In the genomic region with DNA sequence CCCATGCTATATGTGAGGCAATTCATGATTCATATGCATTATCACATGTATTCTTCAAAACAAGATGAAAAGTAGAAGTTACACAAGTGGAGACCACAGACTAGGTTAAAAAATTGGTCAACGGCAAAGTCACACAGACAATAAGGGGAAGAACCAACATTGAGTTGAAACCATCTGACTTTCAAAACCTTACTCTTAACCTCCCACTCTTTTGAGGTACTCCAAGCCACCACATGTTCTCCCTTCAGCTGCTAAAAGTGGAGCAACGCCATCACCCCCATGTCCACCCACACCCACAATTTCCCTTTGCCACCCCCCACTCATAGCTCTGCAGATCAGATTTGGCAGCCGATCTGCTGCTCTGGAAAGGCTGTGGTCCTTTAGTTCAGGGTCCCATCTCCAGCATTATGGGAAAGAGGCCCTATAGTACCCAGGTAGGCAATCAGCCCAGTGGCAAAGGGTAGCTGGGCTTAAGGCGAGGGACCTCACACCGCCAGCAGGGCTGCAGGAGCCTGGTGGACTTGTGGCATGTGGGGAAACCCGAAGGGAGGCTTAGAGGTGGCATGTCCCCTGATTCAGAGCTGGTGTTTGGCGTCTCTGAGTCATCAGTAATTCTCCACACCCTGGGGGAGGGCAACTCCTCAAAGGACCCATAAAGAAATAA, we compare ENCODE assay signal across 8 cellular contexts. TPM values are rescaled to one million over a fixed set of nuclear protein-coding genes. Genes with fewer than 3 reads are reported as not detected.
A peak's percentile ranks its signal among the peaks of the same experiment; 100 is the strongest.
DNase-seq lines count a peak whose midpoint lies in the region; ATAC-seq and TF ChIP-seq lines count a peak whose summit lies in the region.

No MANE protein-coding gene starts in this region.

- H2AK5ac ChIP-seq in mesendoderm (ENCODE audit: low read length), result no peak overlapping the region

- no peak overlapping the region for H3K4ac ChIP-seq in mesendoderm (ENCODE audit: low read depth, low read length)

- peaks cover 22% of the 10 kb centered on the region for H3K4me1 Mint-ChIP-seq in activated T-cell treated with anti-CD3 and anti-CD28 coated beads, Interleukin-2, amount 50 U/mL, for 24 hours (ENCODE audit: low read depth)

- no peak overlapping the region for H2BK15ac ChIP-seq in mesendoderm (replicated peaks; ENCODE audit: low read depth)

- H4K8ac ChIP-seq in mesendoderm (ENCODE audit: low read depth, low read length), result no peak overlapping the region

- H3K4me1 ChIP-seq in mesendoderm (ENCODE audit: control insufficient read depth, low read depth, low read length) (no peaks in the 10 kb centered on the region), breast epithelium (no peaks in the 10 kb centered on the region)

- no peaks in the 10 kb centered on the region for H3K36me3 Mint-ChIP-seq in activated T-cell treated with anti-CD3 and anti-CD28 coated beads, Interleukin-2, amount 50 U/mL, for 24 hours (ENCODE audit: low read depth)

- H3K79me1 ChIP-seq in mesendoderm (ENCODE audit: low read length), result no peaks in the 10 kb centered on the region

- H4K5ac ChIP-seq in mesendoderm (ENCODE audit: low read length), result no peak overlapping the region

- no peak for TF ChIP-seq POLR2A in breast epithelium (IDR thresholded peaks at IDR 0.05)

- H3K27me3 Mint-ChIP-seq in activated T-cell treated with anti-CD3 and anti-CD28 coated beads, Interleukin-2, amount 50 U/mL, for 24 hours, result peaks cover 20% of the 10 kb centered on the region

- peak overlapping the region; percentile 80 for H3K27ac Mint-ChIP-seq in activated T-cell treated with anti-CD3 and anti-CD28 coated beads, Interleukin-2, amount 50 U/mL, for 24 hours

- no peak overlapping the region for H3K56ac ChIP-seq in mesendoderm (ENCODE audit: low read length)

- H3K4me2 ChIP-seq in mesendoderm (ENCODE audit: low read length), result no peak overlapping the region

- H3K4me3 ChIP-seq in mesendoderm (ENCODE audit: low read length), result no peak overlapping the region
- no peak overlapping the region for H3K4me3 ChIP-seq in breast epithelium

- intact Hi-C loops in breast epithelium (cut with DNase I; ENCODE audit: low total_unique reads), result no loop called here

- no peaks in the 10 kb centered on the region for H3K79me2 ChIP-seq in mesendoderm (ENCODE audit: control insufficient read depth, insufficient read depth, low read length)

- peak; percentile 45 for DNase-seq in activated T-cell treated with anti-CD3 and anti-CD28 coated beads, Interleukin-2, amount 50 U/mL, for 24 hours
- no peak for DNase-seq in activated T-cell treated with anti-CD3 and anti-CD28 coated beads, Interleukin-2, amount 50 U/mL, for 1 hour
- peak; percentile 89 for DNase-seq in NOMO-1 treated with dmso at 0.1 percent for 144 hours (lab: John Stamatoyannopoulos, UW; ENCODE audit: unreplicated experiment)
- peak; percentile 3 for DNase-seq in mesendoderm
- DNase-seq in breast epithelium (ENCODE audit: low spot score in 2 of 2), result no peak
- no peak for DNase-seq in COLO668 (lab: John Stamatoyannopoulos, UW; ENCODE audit: unreplicated experiment)
- no peak for DNase-seq in NCI-H69 (lab: John Stamatoyannopoulos, UW)

- H2BK120ac ChIP-seq in mesendoderm (ENCODE audit: low read depth, low read length), result no peak overlapping the region

- no peak for TF ChIP-seq CTCF in breast epithelium (IDR thresholded peaks at IDR 0.05)

- no CpG with 5 or more reads among the region's 7 CpGs for WGBS in mesendoderm (ENCODE audit: extremely low coverage, insufficient coverage, low lambda C conversion rate)

- H3K36me3 ChIP-seq in mesendoderm (ENCODE audit: control insufficient read depth, insufficient read depth, low read length), result no peaks in the 10 kb centered on the region
- H3K36me3 ChIP-seq in breast epithelium, result no peaks in the 10 kb centered on the region

- H3K27me3 ChIP-seq in mesendoderm (ENCODE audit: insufficient read depth, low read length, poor library complexity) (no peaks in the 10 kb centered on the region), breast epithelium (peaks cover 0 to 12% of the 10 kb centered on the region in 2 donors)

- no peaks in the 10 kb centered on the region for H3K9me3 ChIP-seq in breast epithelium

- H3K27ac ChIP-seq in mesendoderm (ENCODE audit: low read depth, low read length) (no peak overlapping the region), breast epithelium (no peak overlapping the region)

- H3K18ac ChIP-seq in mesendoderm (ENCODE audit: low read length), result no peak overlapping the region

- no peak overlapping the region for H3K23ac ChIP-seq in mesendoderm (ENCODE audit: low read length)

- ATAC-seq in HG02840 (IDR thresholded peaks at IDR 0.05; ENCODE audit: low FRiP score, unreplicated experiment), result peak; percentile 80

- no peak overlapping the region for H3K4me3 Mint-ChIP-seq in activated T-cell treated with anti-CD3 and anti-CD28 coated beads, Interleukin-2, amount 50 U/mL, for 24 hours

- H2BK5ac ChIP-seq in mesendoderm (ENCODE audit: low read length), result no peak overlapping the region

- H3K9ac ChIP-seq in mesendoderm (ENCODE audit: low read length), result no peak overlapping the region

- H3K9me3 Mint-ChIP-seq in activated T-cell treated with anti-CD3 and anti-CD28 coated beads, Interleukin-2, amount 50 U/mL, for 24 hours, result no peaks in the 10 kb centered on the region

RNA-seq across cellular contexts. Expression of a gene that starts 33.5 kb away (rescaled TPM):
- 0.08 TPM for polyA plus RNA-seq in mesendoderm (2013, experiment 1 of 2)
- polyA plus RNA-seq in mesendoderm (2013, experiment 2 of 2), result 0.06 TPM
- 10 to 100 TPM; 13.1 to 25.5 (median 23.5) TPM for total RNA-seq in breast epithelium

Comparison
In these comparisons a context has a peak if more than half of its experiments do, and no peak if none do; other contexts are left out.
1. DNase-seq: peak in activated T-cell treated with anti-CD3 and anti-CD28 coated beads, Interleukin-2, amount 50 U/mL, for 24 hours (single experiment), NOMO-1 treated with dmso at 0.1 percent for 144 hours (single experiment) and mesendoderm (single experiment); none in activated T-cell treated with anti-CD3 and anti-CD28 coated beads, Interleukin-2, amount 50 U/mL, for 1 hour (single experiment), breast epithelium (0 of 2), COLO668 (single experiment) and NCI-H69 (single experiment).